Comparison of ENCODE assay signal across 10 cellular contexts in the genomic region with DNA sequence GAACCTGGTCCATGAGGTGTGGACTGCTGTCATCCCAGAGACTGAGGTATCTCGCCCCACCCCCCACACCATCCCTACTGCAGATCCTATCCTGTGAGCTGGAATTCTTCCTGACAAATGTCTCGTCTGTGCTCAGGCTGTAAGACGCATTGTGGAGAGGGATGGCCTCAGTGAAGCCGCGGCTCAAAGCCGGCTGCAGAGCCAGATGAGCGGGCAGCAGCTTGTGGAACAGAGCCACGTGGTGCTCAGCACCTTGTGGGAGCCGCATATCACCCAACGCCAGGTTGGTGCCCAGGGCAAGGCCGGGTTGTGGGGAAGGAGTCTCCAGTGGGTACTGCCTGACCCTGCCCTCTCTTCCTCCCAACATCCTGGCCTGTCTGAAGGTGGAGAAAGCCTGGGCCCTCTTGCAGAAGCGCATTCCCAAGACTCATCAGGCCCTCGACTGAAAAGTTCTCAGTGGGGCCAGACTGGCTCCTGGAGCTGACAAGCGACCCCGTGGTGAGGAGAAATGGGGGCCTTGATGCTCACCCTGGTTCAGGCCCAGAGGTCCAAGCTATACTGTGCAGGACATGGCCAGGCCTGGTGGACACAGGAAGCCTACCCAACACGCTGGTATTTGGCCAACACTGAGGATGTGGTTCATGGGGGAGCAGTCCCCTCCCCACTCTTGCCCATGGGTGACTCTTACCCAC. TPM values are rescaled to one million over a fixed set of nuclear protein-coding genes. Genes with fewer than 3 reads are reported as not detected.
A peak's percentile ranks its signal among the peaks of the same experiment; 100 is the strongest.
DNase-seq lines count a peak whose midpoint lies in the region; ATAC-seq, FAIRE-seq and TF ChIP-seq lines count a peak whose summit lies in the region.
"Had no signal": no experiment of that assay in that cellular context is flagged by ENCODE, and none has a peak within 500 bp of the region (broad histone marks: within the 10 kb centered on the region; RNA-seq: fewer than 3 reads in every experiment).

No MANE protein-coding gene starts in this region.

- no peaks in the 10 kb centered on the region for H4K20me1 ChIP-seq in endothelial cell of umbilical vein (replicated peaks; ENCODE audit: control insufficient read depth, extremely low read depth, insufficient read depth, low read length)

- DNase-seq in activated CD8-positive, alpha-beta memory T cell treated with anti-CD3 and anti-CD28 coated beads, Interleukin-2, amount 10 ng/mL, durations not matched to agents 7 days and 5 days: no peak
- DNase-seq in activated CD8-positive, alpha-beta memory T cell treated with anti-CD3 and anti-CD28 coated beads, Interleukin-2, amount 50 U/mL, for 4 hours: no peak
- DNase-seq in endothelial cell of umbilical vein (ENCODE audit: low read depth, low spot score) (no peak), medulla oblongata (ENCODE audit: extremely low spot score) (no peak)
- DNase-seq: ACHN, NCI-H1092 treated with DMSO at 0.1 percent for 48 hours, T-cell had no signal

- H3K4me3 ChIP-seq in endothelial cell of umbilical vein (replicated peaks in 1 of 3; ENCODE audit: insufficient read depth in 1 of 3, low read depth in 1 of 3, low read length in 3 of 3) (no peak overlapping the region), stomach smooth muscle (ENCODE audit: low read length in 2 of 2) (peak overlapping the region; percentile 87 to 91)

- TF ChIP-seq CTCF in endothelial cell of umbilical vein (IDR thresholded peaks at IDR 0.05; ENCODE audit: extremely low read depth in 1 of 2, insufficient read depth in 1 of 2, low read depth in 1 of 2, low read length in 2 of 2): no peak

- H3K9me1 ChIP-seq in endothelial cell of umbilical vein (replicated peaks; ENCODE audit: control insufficient read depth, extremely low read depth, insufficient read depth, low read length): no peaks in the 10 kb centered on the region

- no peak for ATAC-seq in activated CD8-positive, alpha-beta memory T cell treated with anti-CD3 and anti-CD28 coated beads, Interleukin-2, amount 10 ng/mL, durations not matched to agents 7 days and 5 days
- ATAC-seq in GM18520 (IDR thresholded peaks at IDR 0.05; ENCODE audit: unreplicated experiment): no peak
- ATAC-seq: left colon had no signal

- POLR2A ChIA-PET in endothelial cell of umbilical vein (lab: Charles Lee): no interaction called here

- H3K9ac ChIP-seq in endothelial cell of umbilical vein (replicated peaks; ENCODE audit: extremely low read depth, insufficient read depth, low read length) (no peak overlapping the region), stomach smooth muscle (ENCODE audit: low read length in 2 of 2) (peak overlapping the region in 1 of 2 donors; percentile 62)

- BruUV-seq in endothelial cell of umbilical vein (replicated peaks; lab: Mats Ljungman, UMichigan): TSS peak; percentile 1

- H3K36me3 ChIP-seq in endothelial cell of umbilical vein (ENCODE audit: control insufficient read depth in 2 of 2, extremely low read depth in 1 of 2, insufficient read depth in 2 of 2, low read length in 2 of 2) (peaks cover 15 to 35% of the 10 kb centered on the region in 2 experiments), stomach smooth muscle (ENCODE audit: control insufficient read depth in 2 of 2, insufficient read depth in 2 of 2, low read length in 2 of 2) (peaks cover 24 to 39% of the 10 kb centered on the region in 2 donors)

- no peak overlapping the region for H2AFZ ChIP-seq in endothelial cell of umbilical vein (ENCODE audit: low read depth, low read length)

- peaks cover 37% of the 10 kb centered on the region for H3K36me3 Mint-ChIP-seq in activated CD8-positive, alpha-beta memory T cell treated with anti-CD3 and anti-CD28 coated beads, Interleukin-2, amount 10 ng/mL, durations not matched to agents 7 days and 5 days

- no peak overlapping the region for H3K27ac ChIP-seq in endothelial cell of umbilical vein (ENCODE audit: insufficient read depth, low read depth, low read length)
- peak overlapping the region; percentile 86 for H3K27ac ChIP-seq in stomach smooth muscle (ENCODE audit: low read length)

- H3K27me3 ChIP-seq in endothelial cell of umbilical vein (ENCODE audit: control insufficient read depth in 2 of 2, insufficient read depth in 2 of 2, low read length in 2 of 2) (no peaks in the 10 kb centered on the region), stomach smooth muscle (ENCODE audit: control insufficient read depth in 1 of 2, insufficient read depth in 2 of 2, low read length in 2 of 2) (no peaks in the 10 kb centered on the region)

- H3K79me2 ChIP-seq in endothelial cell of umbilical vein (ENCODE audit: control insufficient read depth, insufficient read depth, low read length): peaks cover 35% of the 10 kb centered on the region

- dilution Hi-C loops in endothelial cell of umbilical vein (cut with MboI; ENCODE audit: extremely low pct_ligation_motif_present, low sequenced_read_pairs): no loop called here

- CTCF ChIA-PET in activated CD8-positive, alpha-beta memory T cell treated with anti-CD3 and anti-CD28 coated beads, Interleukin-2, amount 10 ng/mL, durations not matched to agents 7 days and 5 days (lab: Charles Lee): interaction anchor here (0.5 to 6.7 kb wide), 4 partner anchors 11 to 298 kb away, joined by 3 to 62 read pairs (median 10); a partner anchor contains a TSS
- CTCF ChIA-PET in endothelial cell of umbilical vein (lab: Charles Lee): interaction anchor here (5.4 kb wide), 1 partner anchor 12 kb away, joined by 38 read pairs; a partner anchor contains a TSS

- H3K9me3 Mint-ChIP-seq in activated CD8-positive, alpha-beta memory T cell treated with anti-CD3 and anti-CD28 coated beads, Interleukin-2, amount 10 ng/mL, durations not matched to agents 7 days and 5 days (ENCODE audit: low read depth): no peaks in the 10 kb centered on the region
- H3K9me3 Mint-ChIP-seq: T-cell had no signal

- H3K9me3 ChIP-seq in endothelial cell of umbilical vein (replicated peaks; ENCODE audit: control insufficient read depth, insufficient read depth, low read length) (no peaks in the 10 kb centered on the region), stomach smooth muscle (ENCODE audit: control insufficient read depth in 2 of 2, low read length in 2 of 2) (no peaks in the 10 kb centered on the region)

- H3K4me3 Mint-ChIP-seq in activated CD8-positive, alpha-beta memory T cell treated with anti-CD3 and anti-CD28 coated beads, Interleukin-2, amount 10 ng/mL, durations not matched to agents 7 days and 5 days: peak overlapping the region; percentile 94

- H3K27ac Mint-ChIP-seq in activated CD8-positive, alpha-beta memory T cell treated with anti-CD3 and anti-CD28 coated beads, Interleukin-2, amount 10 ng/mL, durations not matched to agents 7 days and 5 days: peak overlapping the region; percentile 94

- H3K4me1 ChIP-seq in endothelial cell of umbilical vein (ENCODE audit: control insufficient read depth, extremely low read depth, insufficient read depth, low read length) (peaks cover 31% of the 10 kb centered on the region), stomach smooth muscle (ENCODE audit: control insufficient read depth, insufficient read depth, low read length) (peaks cover 51% of the 10 kb centered on the region)

- peaks cover 70% of the 10 kb centered on the region for H3K4me1 Mint-ChIP-seq in activated CD8-positive, alpha-beta memory T cell treated with anti-CD3 and anti-CD28 coated beads, Interleukin-2, amount 10 ng/mL, durations not matched to agents 7 days and 5 days

- FAIRE-seq in endothelial cell of umbilical vein (lab: Jason Lieb, UNC): no peak

- no peaks in the 10 kb centered on the region for H3K27me3 Mint-ChIP-seq in activated CD8-positive, alpha-beta memory T cell treated with anti-CD3 and anti-CD28 coated beads, Interleukin-2, amount 10 ng/mL, durations not matched to agents 7 days and 5 days
- H3K27me3 Mint-ChIP-seq: T-cell had no signal

- intact Hi-C loops in endothelial cell of umbilical vein (cut with micrococcal nuclease): no loop called here

- no peak overlapping the region for H3K4me2 ChIP-seq in endothelial cell of umbilical vein (ENCODE audit: insufficient read depth, low read length)

- no peak for TF ChIP-seq POLR2A in endothelial cell of umbilical vein (IDR thresholded peaks at IDR 0.05; ENCODE audit: low read depth, low read length)

RNA-seq across cellular contexts. Expression of a gene that starts 1.2 kb away (rescaled TPM):
- total RNA-seq in activated CD8-positive, alpha-beta memory T cell treated with anti-CD3 and anti-CD28 coated beads, Interleukin-2, amount 10 ng/mL, durations not matched to agents 7 days and 5 days: 10 to 100 TPM; 54.8 to 60.4 TPM
- total RNA-seq in endothelial cell of umbilical vein: 40.3 and 40.9 TPM in 2 replicates
- 41.1 and 42.7 TPM in 2 replicates for polyA plus RNA-seq in endothelial cell of umbilical vein
- polyA plus RNA-seq in endothelial cell of umbilical vein (2011; cell fraction: cytosol; rRNA removed): 35.7 and 37.7 TPM in 2 replicates
- 56.9 and 63.0 TPM in 2 replicates for polyA plus RNA-seq in endothelial cell of umbilical vein (2011; cell fraction: nucleus; rRNA removed)
- polyA plus RNA-seq in endothelial cell of umbilical vein (2012): 37.4 and 41.4 TPM in 2 replicates
- polyA minus RNA-seq in endothelial cell of umbilical vein: 40.5 and 41.3 TPM in 2 replicates
- polyA minus RNA-seq in endothelial cell of umbilical vein (2011; cell fraction: cytosol; rRNA and poly(A)+ RNA removed): 22.4 TPM
- polyA minus RNA-seq in endothelial cell of umbilical vein (2011; cell fraction: nucleus; rRNA and poly(A)+ RNA removed): 13.4 and 18.8 TPM in 2 replicates

RNA-seq across cellular contexts. Expression of a gene that starts 3.7 kb away (rescaled TPM):
- 100 to 1,000 TPM in 1 of 2 experiments, 10 to 100 TPM in 1; 95.9 to 108 TPM for total RNA-seq in activated CD8-positive, alpha-beta memory T cell treated with anti-CD3 and anti-CD28 coated beads, Interleukin-2, amount 10 ng/mL, durations not matched to agents 7 days and 5 days
- total RNA-seq in endothelial cell of umbilical vein: 69.2 and 77.7 TPM in 2 replicates
- polyA plus RNA-seq in endothelial cell of umbilical vein: 39.6 and 52.6 TPM in 2 replicates
- 36.3 and 42.7 TPM in 2 replicates for polyA plus RNA-seq in endothelial cell of umbilical vein (2011; cell fraction: cytosol; rRNA removed)
- 78.2 and 90.7 TPM in 2 replicates for polyA plus RNA-seq in endothelial cell of umbilical vein (2011; cell fraction: nucleus; rRNA removed)
- 63.2 and 68.4 TPM in 2 replicates for polyA plus RNA-seq in endothelial cell of umbilical vein (2012)
- 26.1 and 32.6 TPM in 2 replicates for polyA minus RNA-seq in endothelial cell of umbilical vein
- polyA minus RNA-seq in endothelial cell of umbilical vein (2011; cell fraction: cytosol; rRNA and poly(A)+ RNA removed): 56.5 TPM
- polyA minus RNA-seq in endothelial cell of umbilical vein (2011; cell fraction: nucleus; rRNA and poly(A)+ RNA removed): 21.0 and 25.9 TPM in 2 replicates

RNA-seq across cellular contexts. Expression of a gene that starts 11.9 kb away (rescaled TPM):
- 10 to 100 TPM; 24.4 to 25.5 TPM for total RNA-seq in activated CD8-positive, alpha-beta memory T cell treated with anti-CD3 and anti-CD28 coated beads, Interleukin-2, amount 10 ng/mL, durations not matched to agents 7 days and 5 days
- 19.3 and 20.8 TPM in 2 replicates for total RNA-seq in endothelial cell of umbilical vein
- polyA plus RNA-seq in endothelial cell of umbilical vein: 5.5 and 5.9 TPM in 2 replicates
- 9.0 and 10.6 TPM in 2 replicates for polyA plus RNA-seq in endothelial cell of umbilical vein (2011; cell fraction: cytosol; rRNA removed)
- 20.8 and 34.7 TPM in 2 replicates for polyA plus RNA-seq in endothelial cell of umbilical vein (2011; cell fraction: nucleus; rRNA removed)
- 6.3 and 10.9 TPM in 2 replicates for polyA plus RNA-seq in endothelial cell of umbilical vein (2012)
- polyA minus RNA-seq in endothelial cell of umbilical vein: 4.9 and 5.2 TPM in 2 replicates
- 14.0 TPM for polyA minus RNA-seq in endothelial cell of umbilical vein (2011; cell fraction: cytosol; rRNA and poly(A)+ RNA removed)
- 7.5 and 9.7 TPM in 2 replicates for polyA minus RNA-seq in endothelial cell of umbilical vein (2011; cell fraction: nucleus; rRNA and poly(A)+ RNA removed)

RNA-seq across cellular contexts. Expression of a gene that starts 12.9 kb away (rescaled TPM):
- 1 to 10 TPM in 1 of 2 experiments, under 1 TPM in 1; 0.70 to 1.1 TPM for total RNA-seq in activated CD8-positive, alpha-beta memory T cell treated with anti-CD3 and anti-CD28 coated beads, Interleukin-2, amount 10 ng/mL, durations not matched to agents 7 days and 5 days
- total RNA-seq in endothelial cell of umbilical vein: 0.62 and 1.0 TPM in 2 replicates
- polyA plus RNA-seq in endothelial cell of umbilical vein: 0.22 and 0.41 TPM in 2 replicates
- 0.05 and 0.20 TPM in 2 replicates for polyA plus RNA-seq in endothelial cell of umbilical vein (2011; cell fraction: cytosol; rRNA removed)
- polyA plus RNA-seq in endothelial cell of umbilical vein (2011; cell fraction: nucleus; rRNA removed): 0.59 and 0.63 TPM in 2 replicates
- 1.0 and 1.2 TPM in 2 replicates for polyA plus RNA-seq in endothelial cell of umbilical vein (2012)
- polyA minus RNA-seq in endothelial cell of umbilical vein: 0.17 and 0.19 TPM in 2 replicates
- 1.0 TPM for polyA minus RNA-seq in endothelial cell of umbilical vein (2011; cell fraction: cytosol; rRNA and poly(A)+ RNA removed)
- polyA minus RNA-seq in endothelial cell of umbilical vein (2011; cell fraction: nucleus; rRNA and poly(A)+ RNA removed): 0.43 and 0.77 TPM in 2 replicates

RNA-seq across cellular contexts. Expression of a gene that starts 29.6 kb away (rescaled TPM):
- 10 to 100 TPM; 18.2 to 19.4 TPM for total RNA-seq in activated CD8-positive, alpha-beta memory T cell treated with anti-CD3 and anti-CD28 coated beads, Interleukin-2, amount 10 ng/mL, durations not matched to agents 7 days and 5 days
- total RNA-seq in endothelial cell of umbilical vein: 40.2 and 50.2 TPM in 2 replicates
- 54.2 and 66.8 TPM in 2 replicates for polyA plus RNA-seq in endothelial cell of umbilical vein
- polyA plus RNA-seq in endothelial cell of umbilical vein (2011; cell fraction: cytosol; rRNA removed): 22.6 and 31.6 TPM in 2 replicates
- 70.4 and 73.2 TPM in 2 replicates for polyA plus RNA-seq in endothelial cell of umbilical vein (2011; cell fraction: nucleus; rRNA removed)
- polyA plus RNA-seq in endothelial cell of umbilical vein (2012): 23.1 and 31.3 TPM in 2 replicates
- 21.5 and 21.8 TPM in 2 replicates for polyA minus RNA-seq in endothelial cell of umbilical vein
- 7.8 TPM for polyA minus RNA-seq in endothelial cell of umbilical vein (2011; cell fraction: cytosol; rRNA and poly(A)+ RNA removed)
- 22.9 and 30.1 TPM in 2 replicates for polyA minus RNA-seq in endothelial cell of umbilical vein (2011; cell fraction: nucleus; rRNA and poly(A)+ RNA removed)

Comparison
In these comparisons a context has a peak if more than half of its experiments do, and no peak if none do; other contexts are left out.
1. H3K4me3 ChIP-seq: peak in stomach smooth muscle (2 of 2); none in endothelial cell of umbilical vein (0 of 3).